In genomic region chr17:7042507-7043194, GRCh38 we compare ENCODE assay signal across 8 cellular contexts. TPM values are rescaled to one million over a fixed set of nuclear protein-coding genes. Genes with fewer than 3 reads are reported as not detected.
DNase-seq lines count a peak whose midpoint lies in the region; TF ChIP-seq lines count a peak whose summit lies in the region.

No MANE protein-coding gene starts in this region.

- H3K4me1 Mint-ChIP-seq in T-helper 1 cell treated with Interleukin-12 subunit alpha and Interleukin-12 subunit beta and Interleukin-4 antibody, amounts not matched to agents 30 μg/mL and 1 μg/mL, for 36 hours (ENCODE audit: low read depth): peaks cover 27% of the 10 kb centered on the region
- H3K4me1 Mint-ChIP-seq in nephron: peaks cover 28% of the 10 kb centered on the region

- 3 to 4% methylated on average over 52 of the region's 52 CpGs for WGBS in ectodermal cell, 2 experiments

- POLR2A ChIA-PET in AG04449 (lab: Yijun Ruan, JAX): no interaction called here

- H3K9me3 ChIP-seq in ectodermal cell (ENCODE audit: control insufficient read depth, low read length): no peaks in the 10 kb centered on the region

- TF ChIP-seq CTCF in AG04449 (IDR thresholded peaks at IDR 0.05; ENCODE audit: insufficient read depth, low read length, missing control alignments): no peak
- TF ChIP-seq CTCF in nephron (IDR thresholded peaks at IDR 0.05; ENCODE audit: unreplicated experiment in 3 of 3): no peak

- CTCF ChIA-PET in AG04449 (lab: Yijun Ruan, JAX): interaction anchor here (1.0 to 12.6 kb wide), 9 partner anchors 9 to 254 kb away, joined by 3 to 156 read pairs (median 7); partner anchors contain the start of gene ASGR1

- peak overlapping the region; percentile 59 for H3K27ac Mint-ChIP-seq in T-helper 1 cell treated with Interleukin-12 subunit alpha and Interleukin-12 subunit beta and Interleukin-4 antibody, amounts not matched to agents 30 μg/mL and 1 μg/mL, for 36 hours
- H3K27ac Mint-ChIP-seq in nephron: peak overlapping the region in 1 of 3 experiments; percentile 46

- H3K4me1 ChIP-seq in ectodermal cell (ENCODE audit: control insufficient read depth, insufficient read depth, low read length): peaks cover 36% of the 10 kb centered on the region

- peak overlapping the region; percentile 3 for H3K4me3 ChIP-seq in AG04449 (ENCODE audit: low read depth, low read length)
- H3K4me3 ChIP-seq in ectodermal cell (ENCODE audit: insufficient read depth, low read depth, low read length): peak overlapping the region; percentile 5

- intact Hi-C loops in posterior vena cava (cut with DNase I): loop anchor here in 1 of 2 donors (10.0 kb wide), 2 partner anchors 122 to 242 kb away; partner anchors contain the start of gene SLC2A4

- H3K36me3 Mint-ChIP-seq in T-helper 1 cell treated with Interleukin-12 subunit alpha and Interleukin-12 subunit beta and Interleukin-4 antibody, amounts not matched to agents 30 μg/mL and 1 μg/mL, for 36 hours (ENCODE audit: low read depth): peaks cover 4% of the 10 kb centered on the region
- H3K36me3 Mint-ChIP-seq in nephron (ENCODE audit: low read depth): no peaks in the 10 kb centered on the region

- H3K27me3 Mint-ChIP-seq in T-helper 1 cell treated with Interleukin-12 subunit alpha and Interleukin-12 subunit beta and Interleukin-4 antibody, amounts not matched to agents 30 μg/mL and 1 μg/mL, for 36 hours (ENCODE audit: low read depth): peaks cover 18% of the 10 kb centered on the region
- H3K27me3 Mint-ChIP-seq in nephron (ENCODE audit: low read depth): peaks cover 72% of the 10 kb centered on the region

- H3K27me3 ChIP-seq in ectodermal cell (ENCODE audit: control insufficient read depth, insufficient read depth, low read length, poor library complexity, severe bottlenecking): peaks cover 61% of the 10 kb centered on the region

- H3K36me3 ChIP-seq in ectodermal cell (ENCODE audit: control insufficient read depth, insufficient read depth, low read length): no peaks in the 10 kb centered on the region

- no peak for DNase-seq in AG04449 (ENCODE audit: low read depth, low spot score)
- DNase-seq in AG08395 (ENCODE audit: low spot score): no peak
- DNase-seq in epidermal melanocyte (ENCODE audit: insufficient read length, low spot score): no peak
- no peak for DNase-seq in NCI-H2196 (lab: John Stamatoyannopoulos, UW; ENCODE audit: unreplicated experiment)
- DNase-seq in posterior vena cava (ENCODE audit: low spot score): no peak

- H3K4me3 Mint-ChIP-seq in T-helper 1 cell treated with Interleukin-12 subunit alpha and Interleukin-12 subunit beta and Interleukin-4 antibody, amounts not matched to agents 30 μg/mL and 1 μg/mL, for 36 hours: peak overlapping the region; percentile 57
- H3K4me3 Mint-ChIP-seq in nephron: peak overlapping the region; percentile 76 to 83 (median 83)

- no peaks in the 10 kb centered on the region for H3K9me3 Mint-ChIP-seq in T-helper 1 cell treated with Interleukin-12 subunit alpha and Interleukin-12 subunit beta and Interleukin-4 antibody, amounts not matched to agents 30 μg/mL and 1 μg/mL, for 36 hours
- no peaks in the 10 kb centered on the region for H3K9me3 Mint-ChIP-seq in nephron

- H3K27ac ChIP-seq in ectodermal cell (ENCODE audit: insufficient read depth, low read depth, low read length, poor library complexity, severe bottlenecking): no peak overlapping the region

RNA-seq across cellular contexts. Expression of gene SLC16A11, which starts 1.2 kb away (rescaled TPM):
- polyA plus RNA-seq in ectodermal cell (2013, experiment 1 of 4): 0.59 TPM
- polyA plus RNA-seq in ectodermal cell (2013, experiment 2 of 4): 0.14 TPM
- polyA plus RNA-seq in ectodermal cell (2013, experiment 3 of 4): 0.64 TPM
- polyA plus RNA-seq in ectodermal cell (2013, experiment 4 of 4): 0.41 TPM
- total RNA-seq in posterior vena cava: 1 to 10 TPM in 1 of 2 donors, under 1 TPM in 1; 0.52 to 1.3 TPM

RNA-seq across cellular contexts. Expression of gene SLC16A13, which starts 6.8 kb away (rescaled TPM):
- polyA plus RNA-seq in ectodermal cell (2013, experiment 1 of 4): 5.3 TPM
- 4.7 TPM for polyA plus RNA-seq in ectodermal cell (2013, experiment 2 of 4)
- 2.6 TPM for polyA plus RNA-seq in ectodermal cell (2013, experiment 3 of 4)
- polyA plus RNA-seq in ectodermal cell (2013, experiment 4 of 4): 2.9 TPM
- total RNA-seq in posterior vena cava: 1 to 10 TPM; 1.5 to 1.6 TPM

RNA-seq across cellular contexts. Expression of gene BCL6B, which starts 19.8 kb away (rescaled TPM):
- 6.3 TPM for polyA plus RNA-seq in ectodermal cell (2013, experiment 1 of 4)
- 2.7 TPM for polyA plus RNA-seq in ectodermal cell (2013, experiment 2 of 4)
- polyA plus RNA-seq in ectodermal cell (2013, experiment 3 of 4): 2.5 TPM
- 2.6 TPM for polyA plus RNA-seq in ectodermal cell (2013, experiment 4 of 4)
- 10 to 100 TPM; 21.2 to 29.7 TPM for total RNA-seq in posterior vena cava

RNA-seq across cellular contexts. Expression of gene RNASEK, which starts 30.2 kb away (rescaled TPM):
- polyA plus RNA-seq in ectodermal cell (2013, experiment 1 of 4): 188 TPM
- polyA plus RNA-seq in ectodermal cell (2013, experiment 2 of 4): 200 TPM
- 152 TPM for polyA plus RNA-seq in ectodermal cell (2013, experiment 3 of 4)
- polyA plus RNA-seq in ectodermal cell (2013, experiment 4 of 4): 170 TPM
- 100 to 1,000 TPM; 153 to 154 TPM for total RNA-seq in posterior vena cava

RNA-seq across cellular contexts. Expression of gene CLEC10A, which starts 37.4 kb away (rescaled TPM):
- polyA plus RNA-seq in ectodermal cell (2013, experiment 1 of 4): 1.6 TPM
- polyA plus RNA-seq in ectodermal cell (2013, experiment 2 of 4): 0.46 TPM
- 0.64 TPM for polyA plus RNA-seq in ectodermal cell (2013, experiment 3 of 4)
- polyA plus RNA-seq in ectodermal cell (2013, experiment 4 of 4): 0.53 TPM
- 10 to 100 TPM in 1 of 2 donors, 1 to 10 TPM in 1; 5.9 to 13.9 TPM for total RNA-seq in posterior vena cava
